In the genomic region with DNA sequence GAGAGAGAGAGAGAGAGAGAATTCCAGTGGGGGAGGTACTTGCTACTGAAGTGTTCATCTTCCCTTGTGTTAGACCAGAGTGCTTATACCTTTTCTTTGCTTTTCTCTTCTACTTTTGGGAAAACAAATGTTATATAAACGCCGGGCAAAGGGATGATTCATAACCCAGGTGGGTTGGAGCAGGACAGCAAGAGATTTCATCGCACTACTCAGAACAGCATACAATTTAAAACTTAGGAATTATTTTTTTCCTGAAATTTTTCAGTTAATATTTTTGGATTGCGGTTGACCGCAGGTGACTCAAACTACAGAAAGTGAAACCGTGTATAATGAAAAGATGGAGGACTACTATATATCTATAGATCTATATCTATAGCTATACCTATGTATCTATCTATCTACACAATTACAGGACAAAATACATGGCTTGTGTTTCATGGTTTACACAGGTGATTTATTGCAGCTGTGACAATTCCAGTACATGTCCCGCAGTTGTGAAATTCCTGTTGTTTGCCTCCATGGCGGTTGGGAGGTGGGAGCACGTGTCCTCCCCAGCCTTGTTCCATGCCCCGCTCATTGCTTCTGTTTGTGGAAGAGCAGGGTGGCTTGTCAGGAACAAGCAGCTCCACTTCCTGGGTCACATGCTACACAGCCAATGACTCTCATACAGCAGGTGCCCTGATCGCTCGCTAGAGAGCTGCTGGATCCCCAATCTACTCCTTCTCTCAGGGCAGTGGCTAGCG, we compare ENCODE assay signal across 22 cellular contexts.
DNase-seq lines count a peak whose midpoint lies in the region; ATAC-seq, FAIRE-seq and TF ChIP-seq lines count a peak whose summit lies in the region.
"Had no signal": no experiment of that assay in that cellular context is flagged by ENCODE, and none has a peak within 500 bp of the region (broad histone marks: within the 10 kb centered on the region; RNA-seq: fewer than 3 reads in every experiment).

No MANE protein-coding gene starts in this region.

- H3K27ac Mint-ChIP-seq in brain, result peak overlapping the region in 4 of 5 experiments; percentile 40 to 93 (median 80)
- H3K27ac Mint-ChIP-seq: activated CD4-positive, alpha-beta memory T cell treated with anti-CD3 and anti-CD28 coated beads for 36 hours had no signal

- TF ChIP-seq CTCF in RWPE2 (IDR thresholded peaks at IDR 0.05; ENCODE audit: poor library complexity, severe bottlenecking) (no peak), brain (conservative IDR thresholded peaks at IDR 0.05) (no peak)

- H3K9me3 Mint-ChIP-seq in brain, result peaks cover 4 to 11% (median 9%) of the 10 kb centered on the region in 5 experiments
- H3K9me3 Mint-ChIP-seq: activated CD4-positive, alpha-beta memory T cell treated with anti-CD3 and anti-CD28 coated beads for 36 hours had no signal

- TF ChIP-seq POLR2A in GM12891 (IDR thresholded peaks at IDR 0.05; ENCODE audit: low read depth, low read length), result no peak

- peak overlapping the region in 1 of 5 experiments; percentile 22 for H3K4me3 Mint-ChIP-seq in brain
- H3K4me3 Mint-ChIP-seq: activated CD4-positive, alpha-beta memory T cell treated with anti-CD3 and anti-CD28 coated beads for 36 hours had no signal

- H3K9ac ChIP-seq in muscle layer of colon (ENCODE audit: low read length), result no peak overlapping the region
- H3K9ac ChIP-seq in rectal smooth muscle tissue (ENCODE audit: low read length), result no peak overlapping the region

- peak; percentile 55 for ATAC-seq in RWPE2 (ENCODE audit: low read depth)
- no peak for ATAC-seq in left lobe of liver
- ATAC-seq: left lung; stimulated activated naive CD8-positive, alpha-beta T cell treated with anti-CD3 and anti-CD28 coated beads, Interleukin-15, Interleukin-2, amounts not matched to agents 100 U/mL and 50 U/mL, for 24 hours had no signal

- DNase-seq in RWPE2 (ENCODE audit: low spot score), result no peak
- DNase-seq in left lobe of liver (ENCODE audit: low spot score), result no peak
- no peak for DNase-seq in HCEC 1CT
- no peak for DNase-seq in GM12891 (ENCODE audit: insufficient read length, low spot score)
- no peak for DNase-seq in NCI-H524 treated with DMSO at 0.1 percent for 48 hours (lab: John Stamatoyannopoulos, UW)
- DNase-seq: activated CD4-positive, alpha-beta memory T cell treated with anti-CD3 and anti-CD28 coated beads for 36 hours; activated effector memory CD4-positive, alpha-beta T cell treated with Interleukin-2 at 50 U/mL for 16 hours; C1 segment of cervical spinal cord; effector CD4-positive, alpha-beta T cell; erythroblast; foreskin fibroblast; Kasumi-1; left lung; NCI-H1048; NCI-H2029; NCI-H345; stimulated activated naive CD8-positive, alpha-beta T cell treated with anti-CD3 and anti-CD28 coated beads, Interleukin-15, Interleukin-2, amounts not matched to agents 100 U/mL and 50 U/mL, for 24 hours had no signal

- no peaks in the 10 kb centered on the region for H3K36me3 Mint-ChIP-seq in brain
- H3K36me3 Mint-ChIP-seq: activated CD4-positive, alpha-beta memory T cell treated with anti-CD3 and anti-CD28 coated beads for 36 hours had no signal

- H3K9me3 ChIP-seq in RWPE2 (ENCODE audit: severe bottlenecking), result no peaks in the 10 kb centered on the region
- H3K9me3 ChIP-seq in muscle layer of colon (ENCODE audit: low read length), result no peaks in the 10 kb centered on the region
- H3K9me3 ChIP-seq: HAP-1, left lung, right atrium auricular region had no signal

- peaks cover 64% of the 10 kb centered on the region for H3K4me1 Mint-ChIP-seq in brain

- H3K4me1 ChIP-seq in RWPE2 (ENCODE audit: insufficient read depth, poor library complexity, severe bottlenecking), result no peaks in the 10 kb centered on the region
- peaks cover 20% of the 10 kb centered on the region for H3K4me1 ChIP-seq in muscle layer of colon (ENCODE audit: insufficient read depth, low read length)
- H3K4me1 ChIP-seq in rectal smooth muscle tissue (ENCODE audit: control insufficient read depth, insufficient read depth, low read length), result peaks cover 12% of the 10 kb centered on the region
- H3K4me1 ChIP-seq: HAP-1, left lung, right atrium auricular region had no signal

- peaks cover 5% of the 10 kb centered on the region for H3K27me3 Mint-ChIP-seq in brain
- H3K27me3 Mint-ChIP-seq: activated CD4-positive, alpha-beta memory T cell treated with anti-CD3 and anti-CD28 coated beads for 36 hours had no signal

- H3K27ac ChIP-seq in RWPE2 (ENCODE audit: poor library complexity, severe bottlenecking) (no peak overlapping the region), muscle layer of colon (ENCODE audit: low read depth, low read length) (peak overlapping the region; percentile 76), rectal smooth muscle tissue (ENCODE audit: low read depth, low read length) (peak overlapping the region; percentile 80)
- H3K27ac ChIP-seq: left lung, right atrium auricular region had no signal

- H3K36me3 ChIP-seq in RWPE2 (ENCODE audit: low read depth) (no peaks in the 10 kb centered on the region), muscle layer of colon (ENCODE audit: insufficient read depth, low read length) (no peaks in the 10 kb centered on the region), rectal smooth muscle tissue (ENCODE audit: control insufficient read depth, insufficient read depth, low read length) (no peaks in the 10 kb centered on the region)
- H3K36me3 ChIP-seq: HAP-1, left lung, right atrium auricular region had no signal

- no peak for FAIRE-seq in GM12891 (lab: Jason Lieb, UNC)

- H3K27me3 ChIP-seq in RWPE2 (ENCODE audit: insufficient read depth, poor library complexity, severe bottlenecking) (peaks cover 13% of the 10 kb centered on the region), muscle layer of colon (ENCODE audit: control insufficient read depth in 1 of 2, insufficient read depth in 2 of 2, low read length in 2 of 2) (no peaks in the 10 kb centered on the region), rectal smooth muscle tissue (ENCODE audit: control insufficient read depth, insufficient read depth, low read length) (no peaks in the 10 kb centered on the region)
- H3K27me3 ChIP-seq: right atrium auricular region had no signal

- no peak overlapping the region for H3K4me3 ChIP-seq in RWPE2 (ENCODE audit: severe bottlenecking)
- no peak overlapping the region for H3K4me3 ChIP-seq in muscle layer of colon (ENCODE audit: low read depth in 1 of 2, low read length in 2 of 2)
- no peak overlapping the region for H3K4me3 ChIP-seq in rectal smooth muscle tissue (ENCODE audit: low read length)
- H3K4me3 ChIP-seq: HAP-1, left lung, right atrium auricular region had no signal

TF ChIP-seq in GM12891, 5 proteins besides CTCF, POLR2A, EP300 and RAD21:
- TF ChIP-seq SPI1 (IDR thresholded peaks at IDR 0.05; ENCODE audit: low read depth, low read length) (no peak), TAF1 (IDR thresholded peaks at IDR 0.05; ENCODE audit: low read depth, low read length) (no peak), POLR2AphosphoS5 (IDR thresholded peaks at IDR 0.05; ENCODE audit: low read depth, low read length) (no peak), POU2F2 (IDR thresholded peaks at IDR 0.05; ENCODE audit: low read depth, low read length) (no peak), PAX5 (IDR thresholded peaks at IDR 0.05; ENCODE audit: insufficient read depth, low read length, severe bottlenecking) (no peak)
TF ChIP-seq in GM12891: peak in this region for 0.
